Comparison of ENCODE assay signal across 8 cellular contexts in genomic region chr2:199485732-199486335, GRCh38. TPM values are rescaled to one million over a fixed set of nuclear protein-coding genes. Genes with fewer than 3 reads are reported as not detected.
A peak's percentile ranks its signal among the peaks of the same experiment; 100 is the strongest.
DNase-seq lines count a peak whose midpoint lies in the region; ATAC-seq, FAIRE-seq and TF ChIP-seq lines count a peak whose summit lies in the region.

No MANE protein-coding gene starts in this region.

- H3K27me3 ChIP-seq in AG04450 (ENCODE audit: control insufficient read depth, insufficient read depth, low read length) (no peaks in the 10 kb centered on the region), ascending aorta (no peaks in the 10 kb centered on the region), aorta (ENCODE audit: control insufficient read depth in 1 of 2, insufficient read depth in 2 of 2, low read length in 1 of 2) (no peaks in the 10 kb centered on the region)

- H3K36me3 ChIP-seq in ascending aorta (no peaks in the 10 kb centered on the region), aorta (ENCODE audit: control insufficient read depth in 1 of 2, insufficient read depth in 2 of 2, low read length in 1 of 2) (no peaks in the 10 kb centered on the region)

- CTCF ChIA-PET in AG04450 (lab: Charles Lee): interaction anchor here (0.6 to 7.1 kb wide), 30 partner anchors 9 to 1176 kb away, joined by 3 to 143 read pairs (median 4); no protein-coding TSS in a partner anchor
- CTCF ChIA-PET in GM10248 (lab: Yijun Ruan, JAX): interaction anchor here (0.8 to 9.4 kb wide), 19 partner anchors 8 to 1181 kb away, joined by 3 to 154 read pairs (median 3); no protein-coding TSS in a partner anchor

- no peaks in the 10 kb centered on the region for H3K4me1 ChIP-seq in ascending aorta
- H3K4me1 ChIP-seq in aorta (ENCODE audit: control insufficient read depth in 1 of 2, insufficient read depth in 2 of 2, low read length in 2 of 2): no peaks in the 10 kb centered on the region

- H3K9me3 ChIP-seq in AG04450 (ENCODE audit: control insufficient read depth, insufficient read depth, low read length): no peaks in the 10 kb centered on the region
- H3K9me3 ChIP-seq in ascending aorta: no peaks in the 10 kb centered on the region
- H3K9me3 ChIP-seq in aorta (ENCODE audit: control insufficient read depth, low read length): no peaks in the 10 kb centered on the region

- H3K27ac ChIP-seq in AG04450 (ENCODE audit: low read depth, low read length) (no peak overlapping the region), ascending aorta (no peak overlapping the region), aorta (ENCODE audit: low read depth in 1 of 2, low read length in 2 of 2) (no peak overlapping the region)

- TF ChIP-seq CTCF in AG04450 (IDR thresholded peaks at IDR 0.05; ENCODE audit: low read depth, low read length): peak; percentile 85
- peak; percentile 62 for TF ChIP-seq CTCF in GM10248 (IDR thresholded peaks at IDR 0.05; ENCODE audit: control extremely low read depth, extremely low read depth, low read depth, missing control alignments)
- peak; percentile 22 to 52 (median 28) for TF ChIP-seq CTCF in ascending aorta (IDR thresholded peaks at IDR 0.05)

- H3K4me3 ChIP-seq in AG04450 (ENCODE audit: low read depth, low read length) (no peak overlapping the region), ascending aorta (no peak overlapping the region), aorta (ENCODE audit: low read length in 2 of 2) (no peak overlapping the region)

- no peak for DNase-seq in AG04450 (ENCODE audit: low read depth, low spot score)
- DNase-seq in GM10248 (ENCODE audit: extremely low spot score): no peak
- DNase-seq in NOMO-1 (lab: John Stamatoyannopoulos, UW; ENCODE audit: unreplicated experiment in 2 of 2): peak; percentile 51 to 73
- no peak for DNase-seq in ascending aorta (ENCODE audit: low spot score in 2 of 2)
- peak; percentile 87 for DNase-seq in left kidney (ENCODE audit: low read depth, low spot score)
- peak in 1 of 2 donors; percentile 81 for DNase-seq in aorta
- DNase-seq in GM12891 (ENCODE audit: insufficient read length, low spot score): no peak

- POLR2A ChIA-PET in AG04450 (lab: Yijun Ruan, JAX): no interaction called here
- POLR2A ChIA-PET in GM10248 (lab: Yijun Ruan, JAX): no interaction called here

- TF ChIP-seq POLR2A in GM12891 (IDR thresholded peaks at IDR 0.05; ENCODE audit: low read depth, low read length): no peak

- ATAC-seq in HG03469 (IDR thresholded peaks at IDR 0.05; ENCODE audit: unreplicated experiment): peak; percentile 59
- peak; percentile 64 for ATAC-seq in aorta (ENCODE audit: low FRiP score)

- intact Hi-C loops in ascending aorta (cut with DNase I) (loop anchor here (5.0 kb wide), 1 partner anchor 1109 kb away; no protein-coding TSS in a partner anchor), aorta (cut with DNase I) (loop anchor here (5.0 to 10.0 kb wide), 2 partner anchors 1111 to 1174 kb away; no protein-coding TSS in a partner anchor)

- FAIRE-seq in GM12891 (lab: Jason Lieb, UNC): no peak

- 12% methylated on average over 5 of the region's 5 CpGs for WGBS in aorta, 2 donors

TF ChIP-seq in GM12891, 5 proteins besides CTCF, POLR2A, EP300 and RAD21:
- TF ChIP-seq POU2F2 (IDR thresholded peaks at IDR 0.05; ENCODE audit: low read depth, low read length): no peak
- TF ChIP-seq TAF1 (IDR thresholded peaks at IDR 0.05; ENCODE audit: low read depth, low read length): no peak
- TF ChIP-seq SPI1 (IDR thresholded peaks at IDR 0.05; ENCODE audit: low read depth, low read length): no peak
- TF ChIP-seq PAX5 (IDR thresholded peaks at IDR 0.05; ENCODE audit: insufficient read depth, low read length, severe bottlenecking): no peak
- no peak for TF ChIP-seq POLR2AphosphoS5 (IDR thresholded peaks at IDR 0.05; ENCODE audit: low read depth, low read length)

RNA-seq across cellular contexts. Expression of gene SATB2, which starts 28.1 kb away (rescaled TPM):
- 5.0 and 5.3 TPM in 2 replicates for polyA plus RNA-seq in AG04450 (2011; rRNA removed)
- polyA minus RNA-seq in AG04450 (2011; rRNA and poly(A)+ RNA removed): 23.8 and 27.1 TPM in 2 replicates
- 1.2 TPM for total RNA-seq in ascending aorta
- total RNA-seq in aorta: 10 to 100 TPM in 1 of 2 donors, 1 to 10 TPM in 1; 9.9 to 14.5 TPM
- polyA plus RNA-seq in aorta: 1 to 10 TPM; 1.3 to 1.9 TPM
- 0.01 TPM for polyA plus RNA-seq in GM12891 (2012; ENCODE audit: low read depth, missing spikeins)

Comparison
In these comparisons a context has a peak if more than half of its experiments do, and no peak if none do; other contexts are left out.
1. DNase-seq: peak in NOMO-1 (2 of 2) and left kidney (single experiment); none in AG04450 (single experiment), GM10248 (single experiment), ascending aorta (0 of 2) and GM12891 (single experiment).
2. CTCF ChIP-seq: peak in every context shown above with its lines; median percentile 85 in AG04450; 62 in GM10248; 28 in ascending aorta.